Comparison of ENCODE assay signal across 29 cellular contexts in the genomic region with DNA sequence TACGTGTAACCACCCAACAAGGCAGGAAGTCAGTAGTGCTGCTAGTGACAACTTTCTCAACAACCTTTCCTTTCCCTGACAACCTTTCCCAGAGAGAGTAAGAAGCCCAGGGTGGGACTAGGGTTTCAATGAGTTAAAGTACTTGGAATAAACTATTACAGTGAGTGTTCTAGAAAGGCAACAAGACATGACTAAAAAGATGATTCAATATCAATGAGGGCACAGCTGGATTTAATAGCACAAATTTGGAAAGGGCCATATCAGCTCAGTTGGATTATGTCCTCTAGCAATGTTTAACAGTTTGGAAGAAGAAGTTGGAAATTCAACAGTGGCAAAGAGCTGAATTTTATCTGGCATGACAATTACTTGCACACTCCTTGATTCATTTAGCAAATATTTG.
"Had no signal": no experiment of that assay in that cellular context is flagged by ENCODE, and none has a peak within 500 bp of the region (broad histone marks: within the 10 kb centered on the region; RNA-seq: fewer than 3 reads in every experiment).

No MANE protein-coding gene starts in this region.

- H3K4me1 Mint-ChIP-seq: immature natural killer cell had no signal

- H3K36me3 Mint-ChIP-seq: immature natural killer cell, mesothelial cell of epicardium had no signal

- H3K27me3 Mint-ChIP-seq: dendritic cell treated with granulocyte-macrophage colony-stimulating factor and Interleukin-4, amounts not matched to agents 40 ng/mL and 50 ng/mL, for 4 days had no signal

- H3K79me2 ChIP-seq: hepatocyte had no signal

- H3K27me3 ChIP-seq: colonic mucosa, esophagus squamous epithelium, gastrocnemius medialis, hepatocyte had no signal

- H3K36me3 ChIP-seq: colonic mucosa, esophagus squamous epithelium, gastrocnemius medialis, left ventricle myocardium inferior, lower lobe of right lung had no signal

- H3K4me3 Mint-ChIP-seq: dendritic cell treated with granulocyte-macrophage colony-stimulating factor and Interleukin-4, amounts not matched to agents 40 ng/mL and 50 ng/mL, for 4 days; effector memory CD8-positive, alpha-beta T cell; endodermal cell; immature natural killer cell; mesothelial cell of epicardium had no signal

- H3K9me3 Mint-ChIP-seq: dendritic cell treated with granulocyte-macrophage colony-stimulating factor and Interleukin-4, amounts not matched to agents 40 ng/mL and 50 ng/mL, for 4 days; effector memory CD8-positive, alpha-beta T cell had no signal

- FAIRE-seq: endometrium, kidney had no signal

- DNase-seq: colonic mucosa; cortex of kidney; effector CD8-positive, alpha-beta T cell; effector memory CD8-positive, alpha-beta T cell; endodermal cell; erythroblast; esophagus squamous epithelium; foreskin fibroblast; foreskin melanocyte; gastrocnemius medialis; glutamatergic neuron; head of caudate nucleus; hypothalamus; immature natural killer cell; islet precursor cell; kidney; kidney glomerular epithelial cell; left colon; left ventricle myocardium inferior; lower lobe of right lung; mesenchymal stem cell; mucosa of descending colon had no signal

- H3K27ac Mint-ChIP-seq: dendritic cell treated with granulocyte-macrophage colony-stimulating factor and Interleukin-4, amounts not matched to agents 40 ng/mL and 50 ng/mL, for 4 days; effector memory CD8-positive, alpha-beta T cell; endodermal cell; immature natural killer cell; mesothelial cell of epicardium had no signal

- H3K4me2 ChIP-seq: hepatocyte had no signal

- H3K27ac ChIP-seq: colonic mucosa, epithelial cell of prostate, esophagus squamous epithelium, gastrocnemius medialis, left ventricle myocardium inferior, lower lobe of right lung had no signal

- H2AFZ ChIP-seq: hepatocyte had no signal

- ATAC-seq: effector memory CD8-positive, alpha-beta T cell; esophagus mucosa; gastrocnemius medialis; left colon; left lobe of liver; lower lobe of right lung; mucosa of descending colon had no signal

- H3K4me3 ChIP-seq: colonic mucosa, esophagus squamous epithelium, gastrocnemius medialis, hepatocyte, left ventricle myocardium inferior, lower lobe of right lung, mucosa of descending colon had no signal

- H3K9me3 ChIP-seq: colonic mucosa, esophagus squamous epithelium, gastrocnemius medialis, mucosa of descending colon had no signal

- H3K4me1 ChIP-seq: colonic mucosa, esophagus squamous epithelium, gastrocnemius medialis, left ventricle myocardium inferior, lower lobe of right lung had no signal
